In genomic region chr2:72886505-72887031, GRCh38 we compare ENCODE assay signal across 8 cellular contexts. TPM values are rescaled to one million over a fixed set of nuclear protein-coding genes. Genes with fewer than 3 reads are reported as not detected.
DNase-seq lines count a peak whose midpoint lies in the region; ATAC-seq and TF ChIP-seq lines count a peak whose summit lies in the region.

No MANE protein-coding gene starts in this region.

- intact Hi-C loops in breast epithelium (cut with DNase I; ENCODE audit: low total_unique reads): no loop called here

- ATAC-seq in GM21737 (IDR thresholded peaks at IDR 0.05; ENCODE audit: unreplicated experiment): no peak

- CTCF ChIA-PET in AG04449 (lab: Yijun Ruan, JAX): interaction anchor here (0.9 to 3.3 kb wide), 30 partner anchors 8 to 1359 kb away, joined by 3 to 44 read pairs (median 7); partner anchors contain the start of gene SMYD5

- no peak for TF ChIP-seq POLR2A in breast epithelium (IDR thresholded peaks at IDR 0.05)

- H3K27me3 ChIP-seq in HUES48 (ENCODE audit: control insufficient read depth, insufficient read depth, low read length) (peaks cover 45% of the 10 kb centered on the region), breast epithelium (no peaks in the 10 kb centered on the region), muscle layer of colon (ENCODE audit: control insufficient read depth in 1 of 2, insufficient read depth in 2 of 2, low read length in 2 of 2) (no peaks in the 10 kb centered on the region)

- H3K4me1 ChIP-seq in HUES48 (ENCODE audit: control insufficient read depth, insufficient read depth, low read length) (peaks cover 4% of the 10 kb centered on the region; the same call in 1 of the 2 replicates), breast epithelium (peaks cover 0 to 8% of the 10 kb centered on the region in 2 donors), muscle layer of colon (ENCODE audit: insufficient read depth, low read length) (peaks cover 23% of the 10 kb centered on the region)

- H3K9me3 ChIP-seq in HUES48 (ENCODE audit: control insufficient read depth, insufficient read depth, low read length): no peaks in the 10 kb centered on the region
- H3K9me3 ChIP-seq in breast epithelium: no peaks in the 10 kb centered on the region
- no peaks in the 10 kb centered on the region for H3K9me3 ChIP-seq in muscle layer of colon (ENCODE audit: low read length)

- no peak for TF ChIP-seq CTCF in AG04449 (IDR thresholded peaks at IDR 0.05; ENCODE audit: insufficient read depth, low read length, missing control alignments)
- no peak for TF ChIP-seq CTCF in breast epithelium (IDR thresholded peaks at IDR 0.05)

- no peak overlapping the region for H3K27ac ChIP-seq in HUES48 (ENCODE audit: low read depth, low read length)
- H3K27ac ChIP-seq in breast epithelium: peak overlapping the region; percentile 75 to 90
- peak overlapping the region; percentile 90 for H3K27ac ChIP-seq in muscle layer of colon (ENCODE audit: low read depth, low read length)

- DNase-seq in AG04449 (ENCODE audit: low read depth, low spot score) (no peak), breast epithelium (ENCODE audit: low spot score in 2 of 2) (no peak), NCI-H748 treated with DMSO at 0.1 percent for 48 hours (lab: John Stamatoyannopoulos, UW) (no peak), ureter (ENCODE audit: low spot score) (no peak), cortex of kidney (lab: John Stamatoyannopoulos, UW) (no peak)

- no peak overlapping the region for H3K9ac ChIP-seq in HUES48 (ENCODE audit: low read depth, low read length)
- H3K9ac ChIP-seq in muscle layer of colon (ENCODE audit: low read length): no peak overlapping the region

- POLR2A ChIA-PET in AG04449 (lab: Yijun Ruan, JAX): no interaction called here

- H3K4me3 ChIP-seq in AG04449 (ENCODE audit: low read depth, low read length) (peak overlapping the region; percentile 67), HUES48 (ENCODE audit: low read depth, low read length) (peak overlapping the region; percentile 66), breast epithelium (peak overlapping the region; percentile 69 to 84 (median 79)), muscle layer of colon (ENCODE audit: low read depth in 1 of 2, low read length in 2 of 2) (peak overlapping the region; percentile 66 to 81)

- H3K36me3 ChIP-seq in HUES48 (ENCODE audit: control insufficient read depth, insufficient read depth, low read length) (no peaks in the 10 kb centered on the region), breast epithelium (no peaks in the 10 kb centered on the region), muscle layer of colon (ENCODE audit: insufficient read depth, low read length) (peaks cover 7% of the 10 kb centered on the region)

RNA-seq across cellular contexts. Expression of gene SPR, which starts 0.6 kb away (rescaled TPM):
- 10 to 100 TPM; 36.3 to 53.4 (median 46.2) TPM for total RNA-seq in breast epithelium
- total RNA-seq in ureter: 17.1 TPM

RNA-seq across cellular contexts. Expression of gene EMX1, which starts 30.8 kb away (rescaled TPM):
- total RNA-seq in breast epithelium (under 1 TPM in 1 of 3 donors, not detected in 2; 0.44 TPM), ureter (not detected)
